In the genomic region with DNA sequence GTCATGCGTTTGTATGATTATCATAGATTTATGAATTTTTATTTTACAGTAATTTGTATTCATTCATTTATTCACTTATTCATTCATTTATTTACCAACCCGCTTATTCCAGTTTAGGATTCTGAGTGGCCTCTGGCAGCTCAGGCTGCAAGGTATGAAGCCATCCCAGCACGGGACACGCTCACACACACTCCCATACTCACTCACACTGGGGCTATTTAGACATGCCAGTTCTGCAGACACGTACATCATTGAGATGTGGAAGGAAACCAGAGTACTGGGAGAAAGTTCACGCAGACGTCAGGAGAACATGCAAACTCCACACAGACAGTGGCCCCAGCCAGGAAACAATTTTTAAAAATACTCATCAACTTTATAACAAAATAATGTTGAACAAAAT, we compare ENCODE assay signal across 21 cellular contexts. TPM values are rescaled to one million over a fixed set of nuclear protein-coding genes. Genes with fewer than 3 reads are reported as not detected.
DNase-seq lines count a peak whose midpoint lies in the region; ATAC-seq, FAIRE-seq and TF ChIP-seq lines count a peak whose summit lies in the region.
"Had no signal": no experiment of that assay in that cellular context is flagged by ENCODE, and none has a peak within 500 bp of the region (broad histone marks: within the 10 kb centered on the region; RNA-seq: fewer than 3 reads in every experiment).

No MANE protein-coding gene starts in this region.

- TF ChIP-seq CTCF in fibroblast of mammary gland (conservative IDR thresholded peaks at IDR 0.05; ENCODE audit: control insufficient read depth, insufficient read depth, low read depth, low read length) = no peak
- TF ChIP-seq CTCF in smooth muscle cell (IDR thresholded peaks at IDR 0.05; ENCODE audit: borderline replicate concordance, insufficient read depth, poor library complexity, severe bottlenecking) = no peak
- TF ChIP-seq CTCF in kidney (IDR thresholded peaks at IDR 0.05; ENCODE audit: borderline replicate concordance, extremely low read depth, insufficient read depth) = no peak

- peak overlapping the region; percentile 9 for H3K4me3 Mint-ChIP-seq in T-helper 17 cell
- H3K4me3 Mint-ChIP-seq: CD4-positive, CD25-positive, alpha-beta regulatory T cell; CD8-positive, alpha-beta memory T cell; H9 had no signal

- H2AK5ac ChIP-seq in mesenchymal stem cell (ENCODE audit: low read length, severe bottlenecking) = no peak overlapping the region

- no peaks in the 10 kb centered on the region for H3K36me3 Mint-ChIP-seq in T-helper 17 cell (ENCODE audit: low read depth)
- H3K36me3 Mint-ChIP-seq: CD4-positive, CD25-positive, alpha-beta regulatory T cell had no signal

- no peak overlapping the region for H3K4me2 ChIP-seq in mesenchymal stem cell (ENCODE audit: low read length, poor library complexity, severe bottlenecking)
- no peak overlapping the region for H3K4me2 ChIP-seq in smooth muscle cell

- H2BK15ac ChIP-seq in mesenchymal stem cell (ENCODE audit: low read depth, poor library complexity, severe bottlenecking) = no peak overlapping the region

- H3K79me2 ChIP-seq in smooth muscle cell (ENCODE audit: low read depth) = peaks cover 94% of the 10 kb centered on the region

- H3K4me3 ChIP-seq in fibroblast of mammary gland (ENCODE audit: control insufficient read depth, low read depth, low read length) (no peak overlapping the region), mesenchymal stem cell (ENCODE audit: insufficient read depth in 1 of 2, low read depth in 1 of 2, low read length in 2 of 2) (no peak overlapping the region), smooth muscle cell (no peak overlapping the region), kidney (ENCODE audit: low read length in 2 of 2) (no peak overlapping the region)
- H3K4me3 ChIP-seq: GM12878 had no signal

- no peaks in the 10 kb centered on the region for H3K9me3 ChIP-seq in T-helper 17 cell (ENCODE audit: control insufficient read depth, low read length, poor library complexity, severe bottlenecking)
- no peaks in the 10 kb centered on the region for H3K9me3 ChIP-seq in mesenchymal stem cell (ENCODE audit: control insufficient read depth, low read length)
- no peaks in the 10 kb centered on the region for H3K9me3 ChIP-seq in smooth muscle cell (replicated peaks; ENCODE audit: low read depth)
- H3K9me3 ChIP-seq in kidney (ENCODE audit: control insufficient read depth in 1 of 2, low read length in 2 of 2) = no peaks in the 10 kb centered on the region
- H3K9me3 ChIP-seq: BE2C had no signal

- H2BK12ac ChIP-seq in mesenchymal stem cell (ENCODE audit: low read length in 2 of 2) = no peak overlapping the region

- 46% methylated on average over 6 of the region's 7 CpGs for WGBS in mesenchymal stem cell
- WGBS in smooth muscle cell (ENCODE audit: low lambda C conversion rate) = 65% methylated on average over 7 of the region's 7 CpGs

- H3K4me1 Mint-ChIP-seq in T-helper 17 cell = peaks cover 14% of the 10 kb centered on the region

- no peaks in the 10 kb centered on the region for H3K27me3 ChIP-seq in mesenchymal stem cell (ENCODE audit: control insufficient read depth in 1 of 2, insufficient read depth in 1 of 2, low read length in 2 of 2)
- no peaks in the 10 kb centered on the region for H3K27me3 ChIP-seq in smooth muscle cell (ENCODE audit: low read depth)
- H3K27me3 ChIP-seq: BE2C had no signal

- H3K27me3 Mint-ChIP-seq in T-helper 17 cell = no peaks in the 10 kb centered on the region

- H3K79me1 ChIP-seq in mesenchymal stem cell (replicated peaks; ENCODE audit: low read length, poor library complexity, severe bottlenecking) = peaks cover 11% of the 10 kb centered on the region

- H3K23ac ChIP-seq in mesenchymal stem cell (ENCODE audit: low read length in 2 of 2) = no peak overlapping the region

- H3K36me3 ChIP-seq in mesenchymal stem cell (ENCODE audit: control insufficient read depth in 1 of 2, insufficient read depth in 2 of 2, low read depth in 1 of 2, low read length in 2 of 2) (no peaks in the 10 kb centered on the region), smooth muscle cell (ENCODE audit: low read depth) (no peaks in the 10 kb centered on the region), kidney (ENCODE audit: control insufficient read depth in 1 of 2, insufficient read depth in 2 of 2, low read length in 2 of 2) (no peaks in the 10 kb centered on the region)
- H3K36me3 ChIP-seq: BE2C had no signal

- H4K20me1 ChIP-seq in smooth muscle cell (ENCODE audit: low read depth) = no peaks in the 10 kb centered on the region

- H3K27ac ChIP-seq in mesenchymal stem cell (ENCODE audit: low read length, poor library complexity, severe bottlenecking) = no peak overlapping the region
- H3K27ac ChIP-seq in smooth muscle cell (ENCODE audit: low read depth) = peak overlapping the region; percentile 95
- no peak overlapping the region for H3K27ac ChIP-seq in kidney (ENCODE audit: low read depth in 2 of 2, low read length in 2 of 2)

- no peak overlapping the region for H3K9ac ChIP-seq in mesenchymal stem cell (ENCODE audit: low read length)
- H3K9ac ChIP-seq in smooth muscle cell (ENCODE audit: low read depth) = peak overlapping the region; percentile 41
- no peak overlapping the region for H3K9ac ChIP-seq in kidney (ENCODE audit: low read length in 2 of 2)

- H4K8ac ChIP-seq in mesenchymal stem cell (ENCODE audit: low read length) = peak overlapping the region; percentile 70

- intact Hi-C loops in kidney (cut with DNase I) = no loop called here

- no peak overlapping the region for H3K4ac ChIP-seq in mesenchymal stem cell (ENCODE audit: low read depth in 1 of 2, low read length in 2 of 2)

- DNase-seq in T-helper 17 cell = no peak
- DNase-seq in fibroblast of mammary gland (ENCODE audit: low read depth) = peak; percentile 47
- peak; percentile 57 for DNase-seq in mesenchymal stem cell
- DNase-seq in smooth muscle cell (lab: John Stamatoyannopoulos, UW; ENCODE audit: unreplicated experiment) = no peak
- DNase-seq in kidney = no peak
- DNase-seq in NCI-H1092 treated with DMSO at 0.1 percent for 48 hours (lab: John Stamatoyannopoulos, UW) = no peak
- DNase-seq: ACHN; BE2C; C1 segment of cervical spinal cord; CD4-positive, CD25-positive, alpha-beta regulatory T cell; CD8-positive, alpha-beta memory T cell; COR-L47; DMS 273 treated with DMSO at 0.1 percent for 48 hours; DMS53; DND-41; EL; H9 had no signal

- peaks cover 3% of the 10 kb centered on the region for H3K4me1 ChIP-seq in mesenchymal stem cell (ENCODE audit: control insufficient read depth, insufficient read depth, low read depth, low read length)
- H3K4me1 ChIP-seq in smooth muscle cell (ENCODE audit: low read depth) = peaks cover 3% of the 10 kb centered on the region
- peaks cover 0 to 7% of the 10 kb centered on the region in 2 donors for H3K4me1 ChIP-seq in kidney (ENCODE audit: control insufficient read depth in 1 of 2, insufficient read depth in 1 of 2, low read depth in 1 of 2, low read length in 2 of 2)

- no peak overlapping the region for H3K27ac Mint-ChIP-seq in T-helper 17 cell
- H3K27ac Mint-ChIP-seq: CD4-positive, CD25-positive, alpha-beta regulatory T cell; CD8-positive, alpha-beta memory T cell; H9 had no signal

- H2AFZ ChIP-seq in mesenchymal stem cell (ENCODE audit: low read depth, low read length) (no peak overlapping the region), smooth muscle cell (ENCODE audit: low read depth) (no peak overlapping the region)

- no peak for ATAC-seq in T-helper 17 cell
- ATAC-seq: GM12878 had no signal

- no peak overlapping the region for H3K14ac ChIP-seq in mesenchymal stem cell (ENCODE audit: low read length in 2 of 2)

- no peak overlapping the region for H3K18ac ChIP-seq in mesenchymal stem cell (ENCODE audit: low read depth in 1 of 2, low read length in 2 of 2)

- no peak overlapping the region for H4K91ac ChIP-seq in mesenchymal stem cell (ENCODE audit: low read length)

- H3F3A ChIP-seq in smooth muscle cell (ENCODE audit: low read depth) = no peaks in the 10 kb centered on the region

- no peak overlapping the region for H2BK5ac ChIP-seq in mesenchymal stem cell (ENCODE audit: low read depth, low read length, poor library complexity, severe bottlenecking)

- H2BK120ac ChIP-seq in mesenchymal stem cell (ENCODE audit: low read depth, low read length) = no peak overlapping the region

- FAIRE-seq in kidney (lab: Jason Lieb, UNC) = no peak
- FAIRE-seq: A204.1, GM12878, H1, HTR-8/SVneo had no signal

RNA-seq across cellular contexts. Expression of a gene that starts 5.1 kb away (rescaled TPM):
- total RNA-seq in T-helper 17 cell (10 to 100 TPM in 1 of 2 donors, 1 to 10 TPM in 1; 9.2 to 11.9 TPM), smooth muscle cell (21.0 and 24.8 TPM in 2 replicates), kidney (9.3 TPM)
- polyA plus RNA-seq in mesenchymal stem cell (2013, experiment 1 of 2) = 8.1 TPM
- polyA plus RNA-seq in mesenchymal stem cell (2013, experiment 2 of 2) = 9.5 TPM
- polyA plus RNA-seq in smooth muscle cell (14.3 and 17.5 TPM in 2 replicates), kidney (ENCODE audit: insufficient read depth, low read depth, low replicate concordance) (3.1 TPM)

Comparison
In these comparisons a context has a peak if more than half of its experiments do, and no peak if none do; other contexts are left out.
1. DNase-seq: peak in fibroblast of mammary gland (single experiment) and mesenchymal stem cell (single experiment); none in T-helper 17 cell (0 of 3), smooth muscle cell (single experiment), kidney (single experiment) and NCI-H1092 treated with DMSO at 0.1 percent for 48 hours (single experiment).